In the genomic region with DNA sequence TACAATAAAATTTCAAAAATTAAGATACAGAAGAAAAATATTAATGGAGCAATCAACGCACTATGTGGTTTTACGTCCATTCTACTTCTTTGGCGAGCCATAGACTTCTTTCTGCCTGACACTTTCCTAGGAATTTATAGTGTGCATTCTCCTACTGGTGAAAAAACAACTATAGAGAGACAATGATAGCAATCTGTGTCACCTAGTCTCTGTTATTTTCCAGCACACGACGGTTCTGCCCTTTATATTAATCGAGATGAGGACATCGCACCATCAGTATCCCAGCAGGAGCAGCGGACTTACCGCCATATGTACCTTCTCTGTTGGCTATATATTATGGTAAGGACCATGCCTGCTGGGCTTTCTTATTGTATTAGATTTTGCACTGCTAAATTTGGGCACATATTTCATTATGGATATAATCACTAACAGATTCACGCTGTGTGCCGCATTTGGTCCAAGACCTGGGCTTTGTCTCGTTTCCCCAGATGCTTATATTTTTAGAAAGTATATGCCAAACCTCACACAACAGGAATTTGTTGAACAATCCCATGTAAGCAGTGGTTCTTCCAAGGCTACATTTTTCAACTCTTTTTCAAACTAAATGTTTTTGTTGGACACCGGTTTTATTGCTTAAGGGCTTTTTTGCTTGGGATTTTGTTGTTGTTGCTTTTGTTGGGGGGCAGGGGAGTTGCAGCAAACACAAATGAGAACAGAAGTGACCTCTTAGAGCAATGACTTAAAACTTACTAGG, we compare ENCODE assay signal across 22 cellular contexts.
DNase-seq lines count a peak whose midpoint lies in the region; ATAC-seq and TF ChIP-seq lines count a peak whose summit lies in the region.
"Had no signal": no experiment of that assay in that cellular context is flagged by ENCODE, and none has a peak within 500 bp of the region (broad histone marks: within the 10 kb centered on the region; RNA-seq: fewer than 3 reads in every experiment).

No MANE protein-coding gene starts in this region.

- POLR2A ChIA-PET in BJ (lab: Charles Lee), result no interaction called here

- DNase-seq in BJ (ENCODE audit: low read depth) (peak; percentile 39), fibroblast of gingiva (ENCODE audit: low read depth) (peak; percentile 86), skeletal muscle cell (ENCODE audit: low read depth) (peak; percentile 39), testis (no peak), NCI-H1436 (lab: John Stamatoyannopoulos, UW) (no peak), foreskin keratinocyte (no peak), HCEC 1CT (no peak)
- DNase-seq: activated B cell treated with CpG ODN at 0.5 μM for 24 hours; activated CD4-positive, alpha-beta T cell treated with anti-CD3 and anti-CD28 coated beads, Interleukin-2, amount 50 U/mL, for 48 hours; activated gamma-delta T cell; CD8-positive, alpha-beta memory T cell; DMS53; effector memory CD4-positive, alpha-beta T cell; H7; hippocampal formation; NCI-H1048; NCI-H2081 treated with DMSO at 0.1 percent for 48 hours; NCI-H510A treated with DMSO at 0.1 percent for 48 hours; occipital lobe; T-helper 9 cell had no signal

- no peak overlapping the region for H3K4me3 ChIP-seq in BJ (ENCODE audit: low read depth, low read length)
- no peak overlapping the region for H3K4me3 ChIP-seq in skeletal muscle cell (ENCODE audit: low read depth, low read length)
- H3K4me3 ChIP-seq in testis, result no peak overlapping the region

- WGBS in testis, 2 donors, result 73 to 74% methylated on average over 12 to 13 of the region's 13 CpGs

- TF ChIP-seq CTCF in BJ (IDR thresholded peaks at IDR 0.05; ENCODE audit: insufficient read depth, low read depth, low read length) (no peak), testis (IDR thresholded peaks at IDR 0.05) (no peak), foreskin keratinocyte (conservative IDR thresholded peaks at IDR 0.05) (no peak)

- H3K4me1 ChIP-seq in testis (no peaks in the 10 kb centered on the region), foreskin keratinocyte (peaks cover 20% of the 10 kb centered on the region)

- no peak for TF ChIP-seq POLR2A in testis (IDR thresholded peaks at IDR 0.05)

- no peaks in the 10 kb centered on the region; the same call in 1 of the 2 replicates for H3K36me3 ChIP-seq in BJ (ENCODE audit: control insufficient read depth, insufficient read depth, low read length)
- H3K36me3 ChIP-seq in testis (ENCODE audit: low read depth, missing control alignments), result no peaks in the 10 kb centered on the region

- intact Hi-C loops in testis (cut with DNase I; ENCODE audit: low total_unique reads), result no loop called here

- H3K27me3 ChIP-seq in BJ (ENCODE audit: control insufficient read depth, insufficient read depth, low read length) (no peaks in the 10 kb centered on the region), testis (no peaks in the 10 kb centered on the region), foreskin keratinocyte (no peaks in the 10 kb centered on the region)

- no peaks in the 10 kb centered on the region for H3K9me3 ChIP-seq in testis

- peak; percentile 53; the same call in 1 of the 3 replicates for ATAC-seq in SK-N-SH treated with all-trans-retinoic acid at 6 μM for 48 hours
- ATAC-seq in foreskin keratinocyte, result no peak

- CTCF ChIA-PET in BJ (lab: Yijun Ruan, JAX), result no interaction called here

- H3K27ac ChIP-seq in testis (peak overlapping the region in 1 of 2 donors; percentile 10), foreskin keratinocyte (no peak overlapping the region)
- H3K27ac ChIP-seq: KMS-11 had no signal

TF ChIP-seq in SK-N-SH treated with all-trans-retinoic acid at 6 μM for 48 hours, 23 proteins besides CTCF, POLR2A, EP300 and RAD21:
- TF ChIP-seq TCF4 (CRISPR knock-in tag; IDR thresholded peaks at IDR 0.05; ENCODE audit: borderline replicate concordance), result no peak
- TF ChIP-seq, protein P1, sequence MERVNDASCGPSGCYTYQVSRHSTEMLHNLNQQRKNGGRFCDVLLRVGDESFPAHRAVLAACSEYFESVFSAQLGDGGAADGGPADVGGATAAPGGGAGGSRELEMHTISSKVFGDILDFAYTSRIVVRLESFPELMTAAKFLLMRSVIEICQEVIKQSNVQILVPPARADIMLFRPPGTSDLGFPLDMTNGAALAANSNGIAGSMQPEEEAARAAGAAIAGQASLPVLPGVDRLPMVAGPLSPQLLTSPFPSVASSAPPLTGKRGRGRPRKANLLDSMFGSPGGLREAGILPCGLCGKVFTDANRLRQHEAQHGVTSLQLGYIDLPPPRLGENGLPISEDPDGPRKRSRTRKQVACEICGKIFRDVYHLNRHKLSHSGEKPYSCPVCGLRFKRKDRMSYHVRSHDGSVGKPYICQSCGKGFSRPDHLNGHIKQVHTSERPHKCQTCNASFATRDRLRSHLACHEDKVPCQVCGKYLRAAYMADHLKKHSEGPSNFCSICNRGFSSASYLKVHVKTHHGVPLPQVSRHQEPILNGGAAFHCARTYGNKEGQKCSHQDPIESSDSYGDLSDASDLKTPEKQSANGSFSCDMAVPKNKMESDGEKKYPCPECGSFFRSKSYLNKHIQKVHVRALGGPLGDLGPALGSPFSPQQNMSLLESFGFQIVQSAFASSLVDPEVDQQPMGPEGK (CRISPR knock-in tag; IDR thresholded peaks at IDR 0.05; ENCODE audit: borderline replicate concordance), result no peak
- no peak for TF ChIP-seq ZFP3 (CRISPR knock-in tag; IDR thresholded peaks at IDR 0.05)
- no peak for TF ChIP-seq ZNF565 (CRISPR knock-in tag; conservative IDR thresholded peaks at IDR 0.05; ENCODE audit: low read depth)
- TF ChIP-seq, protein P2, sequence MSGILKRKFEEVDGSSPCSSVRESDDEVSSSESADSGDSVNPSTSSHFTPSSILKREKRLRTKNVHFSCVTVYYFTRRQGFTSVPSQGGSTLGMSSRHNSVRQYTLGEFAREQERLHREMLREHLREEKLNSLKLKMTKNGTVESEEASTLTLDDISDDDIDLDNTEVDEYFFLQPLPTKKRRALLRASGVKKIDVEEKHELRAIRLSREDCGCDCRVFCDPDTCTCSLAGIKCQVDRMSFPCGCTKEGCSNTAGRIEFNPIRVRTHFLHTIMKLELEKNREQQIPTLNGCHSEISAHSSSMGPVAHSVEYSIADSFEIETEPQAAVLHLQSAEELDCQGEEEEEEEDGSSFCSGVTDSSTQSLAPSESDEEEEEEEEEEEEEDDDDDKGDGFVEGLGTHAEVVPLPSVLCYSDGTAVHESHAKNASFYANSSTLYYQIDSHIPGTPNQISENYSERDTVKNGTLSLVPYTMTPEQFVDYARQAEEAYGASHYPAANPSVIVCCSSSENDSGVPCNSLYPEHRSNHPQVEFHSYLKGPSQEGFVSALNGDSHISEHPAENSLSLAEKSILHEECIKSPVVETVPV (CRISPR knock-in tag; IDR thresholded peaks at IDR 0.05), result no peak
- TF ChIP-seq, protein P3, sequence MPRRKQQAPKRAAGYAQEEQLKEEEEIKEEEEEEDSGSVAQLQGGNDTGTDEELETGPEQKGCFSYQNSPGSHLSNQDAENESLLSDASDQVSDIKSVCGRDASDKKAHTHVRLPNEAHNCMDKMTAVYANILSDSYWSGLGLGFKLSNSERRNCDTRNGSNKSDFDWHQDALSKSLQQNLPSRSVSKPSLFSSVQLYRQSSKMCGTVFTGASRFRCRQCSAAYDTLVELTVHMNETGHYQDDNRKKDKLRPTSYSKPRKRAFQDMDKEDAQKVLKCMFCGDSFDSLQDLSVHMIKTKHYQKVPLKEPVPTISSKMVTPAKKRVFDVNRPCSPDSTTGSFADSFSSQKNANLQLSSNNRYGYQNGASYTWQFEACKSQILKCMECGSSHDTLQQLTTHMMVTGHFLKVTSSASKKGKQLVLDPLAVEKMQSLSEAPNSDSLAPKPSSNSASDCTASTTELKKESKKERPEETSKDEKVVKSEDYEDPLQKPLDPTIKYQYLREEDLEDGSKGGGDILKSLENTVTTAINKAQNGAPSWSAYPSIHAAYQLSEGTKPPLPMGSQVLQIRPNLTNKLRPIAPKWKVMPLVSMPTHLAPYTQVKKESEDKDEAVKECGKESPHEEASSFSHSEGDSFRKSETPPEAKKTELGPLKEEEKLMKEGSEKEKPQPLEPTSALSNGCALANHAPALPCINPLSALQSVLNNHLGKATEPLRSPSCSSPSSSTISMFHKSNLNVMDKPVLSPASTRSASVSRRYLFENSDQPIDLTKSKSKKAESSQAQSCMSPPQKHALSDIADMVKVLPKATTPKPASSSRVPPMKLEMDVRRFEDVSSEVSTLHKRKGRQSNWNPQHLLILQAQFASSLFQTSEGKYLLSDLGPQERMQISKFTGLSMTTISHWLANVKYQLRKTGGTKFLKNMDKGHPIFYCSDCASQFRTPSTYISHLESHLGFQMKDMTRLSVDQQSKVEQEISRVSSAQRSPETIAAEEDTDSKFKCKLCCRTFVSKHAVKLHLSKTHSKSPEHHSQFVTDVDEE (CRISPR knock-in tag; IDR thresholded peaks at IDR 0.05), result no peak
- no peak for TF ChIP-seq ZNF70 (CRISPR knock-in tag; IDR thresholded peaks at IDR 0.05)
- no peak for TF ChIP-seq ZFP30 (CRISPR knock-in tag; IDR thresholded peaks at IDR 0.05)
- TF ChIP-seq ESRRG (CRISPR knock-in tag; IDR thresholded peaks at IDR 0.05), result no peak
- TF ChIP-seq PPARA (CRISPR knock-in tag; IDR thresholded peaks at IDR 0.05; ENCODE audit: borderline replicate concordance), result no peak
- TF ChIP-seq BACH2 (CRISPR knock-in tag; IDR thresholded peaks at IDR 0.05; ENCODE audit: borderline replicate concordance), result no peak
- TF ChIP-seq ZNF8 (CRISPR knock-in tag; IDR thresholded peaks at IDR 0.05), result no peak
- TF ChIP-seq, protein P4, sequence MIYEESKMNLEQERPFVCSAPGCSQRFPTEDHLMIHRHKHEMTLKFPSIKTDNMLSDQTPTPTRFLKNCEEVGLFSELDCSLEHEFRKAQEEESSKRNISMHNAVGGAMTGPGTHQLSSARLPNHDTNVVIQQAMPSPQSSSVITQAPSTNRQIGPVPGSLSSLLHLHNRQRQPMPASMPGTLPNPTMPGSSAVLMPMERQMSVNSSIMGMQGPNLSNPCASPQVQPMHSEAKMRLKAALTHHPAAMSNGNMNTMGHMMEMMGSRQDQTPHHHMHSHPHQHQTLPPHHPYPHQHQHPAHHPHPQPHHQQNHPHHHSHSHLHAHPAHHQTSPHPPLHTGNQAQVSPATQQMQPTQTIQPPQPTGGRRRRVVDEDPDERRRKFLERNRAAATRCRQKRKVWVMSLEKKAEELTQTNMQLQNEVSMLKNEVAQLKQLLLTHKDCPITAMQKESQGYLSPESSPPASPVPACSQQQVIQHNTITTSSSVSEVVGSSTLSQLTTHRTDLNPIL (CRISPR knock-in tag; IDR thresholded peaks at IDR 0.05; ENCODE audit: low read depth), result no peak
- TF ChIP-seq TOX (CRISPR knock-in tag; IDR thresholded peaks at IDR 0.05; ENCODE audit: borderline replicate concordance), result no peak

Comparison
In these comparisons a context has a peak if more than half of its experiments do, and no peak if none do; other contexts are left out.
1. DNase-seq: peak in BJ (single experiment), fibroblast of gingiva (single experiment) and skeletal muscle cell (single experiment); none in testis (single experiment), NCI-H1436 (single experiment), foreskin keratinocyte (0 of 2) and HCEC 1CT (single experiment).